ENCODE assay signal across 7 cellular contexts in genomic region chr7:100183090-100183489, GRCh38. TPM values are rescaled to one million over a fixed set of nuclear protein-coding genes. Genes with fewer than 3 reads are reported as not detected.
DNase-seq lines count a peak whose midpoint lies in the region; FAIRE-seq and TF ChIP-seq lines count a peak whose summit lies in the region.
"Not testable (repeated sequence)": the region's sequence is repeated elsewhere in the genome, so short reads cannot be mapped to it uniquely, and the experiment has no call there.

No MANE protein-coding gene starts in this region.

- H3K79me2 ChIP-seq in OCI-LY1 (ENCODE audit: insufficient read depth, low read length): not testable (repeated sequence)

- H3K36me3 Mint-ChIP-seq in Calu3 (ENCODE audit: insufficient read depth, unreplicated experiment); activated CD4-positive, alpha-beta T cell treated with anti-CD3 and anti-CD28 coated beads, Interleukin-2, amount 10 ng/mL, durations not matched to agents 24 days and 14 days (ENCODE audit: low read depth); activated naive CD4-positive, alpha-beta T cell treated with anti-CD3 and anti-CD28 coated beads, Interleukin-2, amount 10 ng/mL, durations not matched to agents 7 days and 5 days: not testable (repeated sequence)

- H3K4me2 ChIP-seq in OCI-LY1 (ENCODE audit: low read length): not testable (repeated sequence)

- H3K36me3 ChIP-seq in HEK293 (ENCODE audit: control insufficient read depth in 2 of 2, insufficient read depth in 1 of 2, low read length in 2 of 2); OCI-LY1 (ENCODE audit: insufficient read depth, low read length); bronchial epithelial cell (ENCODE audit: control insufficient read depth, insufficient read depth, low read length): not testable (repeated sequence)

- H3K9me3 ChIP-seq in HEK293 (ENCODE audit: control insufficient read depth, insufficient read depth, low read depth, low read length); OCI-LY1 (ENCODE audit: low read length): not testable (repeated sequence)

- H3K4me1 Mint-ChIP-seq in Calu3 (ENCODE audit: low read depth, unreplicated experiment): not testable (repeated sequence)
- H3K4me1 Mint-ChIP-seq in activated CD4-positive, alpha-beta T cell treated with anti-CD3 and anti-CD28 coated beads, Interleukin-2, amount 10 ng/mL, durations not matched to agents 24 days and 14 days: peaks cover 23% of the 10 kb centered on the region
- peaks cover 53% of the 10 kb centered on the region for H3K4me1 Mint-ChIP-seq in activated naive CD4-positive, alpha-beta T cell treated with anti-CD3 and anti-CD28 coated beads, Interleukin-2, amount 10 ng/mL, durations not matched to agents 7 days and 5 days

- H3K27me3 ChIP-seq in OCI-LY1 (ENCODE audit: insufficient read depth, low read length); bronchial epithelial cell (ENCODE audit: control insufficient read depth, insufficient read depth, low read length): not testable (repeated sequence)

- not testable (repeated sequence) for H3K9ac ChIP-seq in OCI-LY1 (ENCODE audit: low read length)

- not testable (repeated sequence) for H2AFZ ChIP-seq in OCI-LY1 (ENCODE audit: low read length)

- not testable (repeated sequence) for H3K27ac ChIP-seq in HEK293 (ENCODE audit: extremely low read depth, low read depth, low read length)
- H3K27ac ChIP-seq in OCI-LY1 (ENCODE audit: low read depth, low read length, poor library complexity, severe bottlenecking): peak overlapping the region; percentile 59

- H3K9me2 ChIP-seq in OCI-LY1 (ENCODE audit: low read depth, low read length): not testable (repeated sequence)

- not testable (repeated sequence) for H3K4me3 ChIP-seq in HEK293 (ENCODE audit: low read depth, low read length); OCI-LY1 (ENCODE audit: low read depth, low read length, poor library complexity, severe bottlenecking); bronchial epithelial cell (ENCODE audit: low read depth, low read length)

- BruUV-seq in Calu3 (replicated peaks; lab: Mats Ljungman, UMichigan): not testable (repeated sequence)

- DNase-seq in Calu3 (peak; percentile 15), bronchial epithelial cell (ENCODE audit: low read depth) (peak; percentile 6), mesenteric fat pad (ENCODE audit: low spot score) (peak; percentile 14)
- DNase-seq in activated CD4-positive, alpha-beta T cell treated with anti-CD3 and anti-CD28 coated beads, Interleukin-2, amount 10 ng/mL, durations not matched to agents 24 days and 14 days; activated naive CD4-positive, alpha-beta T cell treated with anti-CD3 and anti-CD28 coated beads, Interleukin-2, amount 10 ng/mL, durations not matched to agents 7 days and 5 days: not testable (repeated sequence)

- H3K9me3 Mint-ChIP-seq in Calu3 (ENCODE audit: low read depth, unreplicated experiment); activated CD4-positive, alpha-beta T cell treated with anti-CD3 and anti-CD28 coated beads, Interleukin-2, amount 10 ng/mL, durations not matched to agents 24 days and 14 days; activated naive CD4-positive, alpha-beta T cell treated with anti-CD3 and anti-CD28 coated beads, Interleukin-2, amount 10 ng/mL, durations not matched to agents 7 days and 5 days: not testable (repeated sequence)

- H3K27ac Mint-ChIP-seq in Calu3 (ENCODE audit: unreplicated experiment): not testable (repeated sequence)
- peak overlapping the region; percentile 58 for H3K27ac Mint-ChIP-seq in activated CD4-positive, alpha-beta T cell treated with anti-CD3 and anti-CD28 coated beads, Interleukin-2, amount 10 ng/mL, durations not matched to agents 24 days and 14 days
- peak overlapping the region; percentile 52 for H3K27ac Mint-ChIP-seq in activated naive CD4-positive, alpha-beta T cell treated with anti-CD3 and anti-CD28 coated beads, Interleukin-2, amount 10 ng/mL, durations not matched to agents 7 days and 5 days

- not testable (repeated sequence) for TF ChIP-seq CTCF in Calu3 (IDR thresholded peaks at IDR 0.05; ENCODE audit: unreplicated experiment); HEK293 (tag by site-specific recombination; IDR thresholded peaks at IDR 0.05); OCI-LY1 (IDR thresholded peaks at IDR 0.05; ENCODE audit: low read length); bronchial epithelial cell (IDR thresholded peaks at IDR 0.05; ENCODE audit: insufficient read depth, low read length, severe bottlenecking)

- not testable (repeated sequence) for H3F3A ChIP-seq in OCI-LY1 (ENCODE audit: insufficient read depth, low read length)

- FAIRE-seq in bronchial epithelial cell (lab: Jason Lieb, UNC): not testable (repeated sequence)

- POLR2A ChIA-PET in HEK293 (lab: Yijun Ruan, JAX): not testable (repeated sequence)

- not testable (repeated sequence) for H4K20me1 ChIP-seq in OCI-LY1 (ENCODE audit: insufficient read depth, low read length)

- intact Hi-C loops in Calu3 (cut with micrococcal nuclease; ENCODE audit: unreplicated experiment); activated CD4-positive, alpha-beta T cell treated with anti-CD3 and anti-CD28 coated beads, Interleukin-2, amount 10 ng/mL, durations not matched to agents 24 days and 14 days (cut with micrococcal nuclease): not testable (repeated sequence)

- H3K4me3 Mint-ChIP-seq in Calu3 (ENCODE audit: low read depth, unreplicated experiment); activated CD4-positive, alpha-beta T cell treated with anti-CD3 and anti-CD28 coated beads, Interleukin-2, amount 10 ng/mL, durations not matched to agents 24 days and 14 days; activated naive CD4-positive, alpha-beta T cell treated with anti-CD3 and anti-CD28 coated beads, Interleukin-2, amount 10 ng/mL, durations not matched to agents 7 days and 5 days: not testable (repeated sequence)

- CTCF ChIA-PET in Calu3 (lab: Charles Lee): interaction anchor here (0.6 kb wide), 1 partner anchor 23 kb away, joined by 5 read pairs; no protein-coding TSS in a partner anchor
- CTCF ChIA-PET in HEK293 (lab: Yijun Ruan, JAX): interaction anchor here (0.7 kb wide), 1 partner anchor 49 kb away, joined by 4 read pairs; no protein-coding TSS in a partner anchor
- CTCF ChIA-PET in activated naive CD4-positive, alpha-beta T cell treated with anti-CD3 and anti-CD28 coated beads, Interleukin-2, amount 10 ng/mL, durations not matched to agents 7 days and 5 days (lab: Charles Lee): interaction anchor here (0.9 kb wide), 1 partner anchor 162 kb away, joined by 3 read pairs; no protein-coding TSS in a partner anchor

- not testable (repeated sequence) for H3K4me1 ChIP-seq in HEK293 (ENCODE audit: control insufficient read depth, insufficient read depth, low read length)
- peaks cover 39% of the 10 kb centered on the region for H3K4me1 ChIP-seq in OCI-LY1 (ENCODE audit: insufficient read depth, low read length, severe bottlenecking)

- H3K27me3 Mint-ChIP-seq in Calu3 (ENCODE audit: unreplicated experiment); activated CD4-positive, alpha-beta T cell treated with anti-CD3 and anti-CD28 coated beads, Interleukin-2, amount 10 ng/mL, durations not matched to agents 24 days and 14 days; activated naive CD4-positive, alpha-beta T cell treated with anti-CD3 and anti-CD28 coated beads, Interleukin-2, amount 10 ng/mL, durations not matched to agents 7 days and 5 days: not testable (repeated sequence)

TF ChIP-seq in HEK293, 187 proteins besides CTCF, POLR2A, EP300 and RAD21:
- TF ChIP-seq ZFHX2 (tag by site-specific recombination; conservative IDR thresholded peaks at IDR 0.05): 0 out of 2 replicates have a peak, but pooled peaks have one; percentile 16

RNA-seq across cellular contexts. Expression of gene STAG3, which starts 5.4 kb away (rescaled TPM):
- total RNA-seq in Calu3 (2022) (0.66 and 1.2 TPM in 2 replicates), bronchial epithelial cell (under 0.01 and 0.13 TPM in 2 replicates), mesenteric fat pad (0.45 TPM)
- 23.7 TPM in 2 replicates for total RNA-seq in activated CD4-positive, alpha-beta T cell treated with anti-CD3 and anti-CD28 coated beads, Interleukin-2, amount 10 ng/mL, durations not matched to agents 24 days and 14 days

RNA-seq across cellular contexts. Expression of gene GPC2, which starts 5.9 kb away (rescaled TPM):
- 3.2 and 3.6 TPM in 2 replicates for total RNA-seq in Calu3 (2022)
- total RNA-seq in activated CD4-positive, alpha-beta T cell treated with anti-CD3 and anti-CD28 coated beads, Interleukin-2, amount 10 ng/mL, durations not matched to agents 24 days and 14 days: 6.3 and 7.9 TPM in 2 replicates
- 1.0 and 1.3 TPM in 2 replicates for total RNA-seq in bronchial epithelial cell
- 1.2 TPM for total RNA-seq in mesenteric fat pad

RNA-seq across cellular contexts. Expression of gene GAL3ST4, which starts 14.7 kb away (rescaled TPM):
- total RNA-seq in Calu3 (2022): 0.14 TPM in 1 of 2 replicates, not detected in the other
- 2.1 TPM in 2 replicates for total RNA-seq in activated CD4-positive, alpha-beta T cell treated with anti-CD3 and anti-CD28 coated beads, Interleukin-2, amount 10 ng/mL, durations not matched to agents 24 days and 14 days
- total RNA-seq in bronchial epithelial cell: under 0.01 and 0.51 TPM in 2 replicates
- 1.7 TPM for total RNA-seq in mesenteric fat pad

RNA-seq across cellular contexts. Expression of gene TRAPPC14, which starts 24.6 kb away (rescaled TPM):
- total RNA-seq in Calu3 (2022) (17.4 and 17.5 TPM in 2 replicates), bronchial epithelial cell (3.4 and 5.5 TPM in 2 replicates), mesenteric fat pad (22.5 TPM)
- total RNA-seq in activated CD4-positive, alpha-beta T cell treated with anti-CD3 and anti-CD28 coated beads, Interleukin-2, amount 10 ng/mL, durations not matched to agents 24 days and 14 days: 31.7 and 39.2 TPM in 2 replicates

RNA-seq across cellular contexts. Expression of gene LAMTOR4, which starts 34.4 kb away (rescaled TPM):
- 43.6 and 56.6 TPM in 2 replicates for total RNA-seq in Calu3 (2022)
- 123 and 126 TPM in 2 replicates for total RNA-seq in activated CD4-positive, alpha-beta T cell treated with anti-CD3 and anti-CD28 coated beads, Interleukin-2, amount 10 ng/mL, durations not matched to agents 24 days and 14 days
- 82.7 and 108 TPM in 2 replicates for total RNA-seq in bronchial epithelial cell
- 112 TPM for total RNA-seq in mesenteric fat pad

Comparison
In these comparisons a context has a peak if more than half of its experiments do, and no peak if none do; other contexts are left out.
1. RNA of gene STAG3, which starts 5.4 kb away (total RNA-seq): 23.7 TPM in activated CD4-positive, alpha-beta T cell treated with anti-CD3 and anti-CD28 coated beads, Interleukin-2, amount 10 ng/mL, durations not matched to agents 24 days and 14 days; 0.66 to 1.2 TPM in Calu3, 0.45 TPM in mesenteric fat pad (single experiment) and under 0.01 to 0.13 TPM in bronchial epithelial cell; every median in the first group is over 10 times any median in the second.